In the genomic region with DNA sequence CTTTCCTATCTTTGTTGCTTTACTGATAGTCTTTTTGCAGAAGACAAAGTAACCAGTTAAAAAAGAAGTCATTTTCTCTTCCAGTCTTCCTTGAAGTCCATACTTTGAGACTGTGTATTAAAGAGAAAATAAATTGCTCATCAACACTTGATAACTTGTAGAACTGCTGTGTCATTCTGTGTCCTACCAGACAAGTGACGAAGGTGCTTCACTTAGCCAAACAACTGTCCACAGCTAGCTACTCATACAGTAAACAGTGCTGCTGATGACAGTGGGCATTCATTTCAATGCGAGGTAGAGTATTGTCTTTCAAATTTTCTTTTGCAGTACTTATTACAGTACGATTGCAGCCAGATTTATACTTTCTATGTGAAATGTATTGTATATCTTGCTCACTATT, we compare ENCODE assay signal across 17 cellular contexts. TPM values are rescaled to one million over a fixed set of nuclear protein-coding genes. Genes with fewer than 3 reads are reported as not detected.
DNase-seq lines count a peak whose midpoint lies in the region; ATAC-seq, FAIRE-seq and TF ChIP-seq lines count a peak whose summit lies in the region.
"Had no signal": no experiment of that assay in that cellular context is flagged by ENCODE, and none has a peak within 500 bp of the region (broad histone marks: within the 10 kb centered on the region; RNA-seq: fewer than 3 reads in every experiment).

No MANE protein-coding gene starts in this region.

- no peaks in the 10 kb centered on the region for H3K9me3 ChIP-seq in K562 (replicated peaks; ENCODE audit: control insufficient read depth, insufficient read depth, low read depth, low read length)
- no peaks in the 10 kb centered on the region for H3K9me3 ChIP-seq in gastrocnemius medialis
- H3K9me3 ChIP-seq in lower lobe of right lung = no peaks in the 10 kb centered on the region
- H3K9me3 ChIP-seq: A549, BE2C had no signal

- in situ Hi-C loops in K562 (cut with MboI) (no loop called here), gastrocnemius medialis (cut with MboI; ENCODE audit: low sequenced_read_pairs in 4 of 4) (no loop called here)

- DNase-seq in DMS53 (lab: John Stamatoyannopoulos, UW) (peak; percentile 83), DMS53 treated with DMSO at 0.1 percent for 48 hours (lab: John Stamatoyannopoulos, UW; ENCODE audit: unreplicated experiment) (peak; percentile 69), K562 (ENCODE audit: extremely low read depth in 1 of 4, low spot score in 3 of 4) (peak in 1 of 4 experiments; percentile 43), gastrocnemius medialis (peak in 1 of 2 donors; percentile 17), lower lobe of right lung (no peak)
- DNase-seq: BE2C; CD4-positive, alpha-beta memory T cell; DND-41; GDM1; HCEC 1CT; HFFc6 had no signal

- H3K79me2 ChIP-seq in K562 (ENCODE audit: control insufficient read depth, insufficient read depth, low read length) = no peaks in the 10 kb centered on the region

- no peak for TF ChIP-seq EP300 in K562 (IDR thresholded peaks at IDR 0.05; ENCODE audit: low read length)

- no peak overlapping the region for H3K9ac ChIP-seq in K562 (ENCODE audit: insufficient read depth in 1 of 2, low read depth in 2 of 2, low read length in 2 of 2)

- H3K36me3 ChIP-seq in K562 (ENCODE audit: control insufficient read depth, insufficient read depth, low read length) (no peaks in the 10 kb centered on the region), gastrocnemius medialis (no peaks in the 10 kb centered on the region), lower lobe of right lung (no peaks in the 10 kb centered on the region)
- H3K36me3 ChIP-seq: BE2C had no signal

- no peak overlapping the region for H3K27ac ChIP-seq in K562 (ENCODE audit: extremely low read depth, low read depth, low read length)
- H3K27ac ChIP-seq in gastrocnemius medialis = peak overlapping the region in 3 of 4 donors; percentile 18 to 61 (median 57)
- no peak overlapping the region for H3K27ac ChIP-seq in lower lobe of right lung
- H3K27ac ChIP-seq: A549, C4-2B had no signal

- peak overlapping the region; percentile 69 for H2AFZ ChIP-seq in K562 (ENCODE audit: low read depth, low read length)

- H3K9me1 ChIP-seq in K562 (ENCODE audit: control insufficient read depth, insufficient read depth, low read length) = no peaks in the 10 kb centered on the region

- POLR2A ChIA-PET in K562 (lab: Yijun Ruan, JAX) = no interaction called here

- FAIRE-seq in K562 (lab: Jason Lieb, UNC) = peak; percentile 76
- FAIRE-seq: A549, GM12892, HTR-8/SVneo had no signal

- no peak for TF ChIP-seq CTCF in K562 (IDR thresholded peaks at IDR 0.05 in 2 of 3, conservative IDR thresholded peaks at IDR 0.05 in 1 of 3; ENCODE audit: insufficient read depth in 2 of 3, low read depth in 1 of 3, low read length in 3 of 3)
- no peak for TF ChIP-seq CTCF in gastrocnemius medialis (IDR thresholded peaks at IDR 0.05 in 4 of 5, conservative IDR thresholded peaks at IDR 0.05 in 1 of 5)
- TF ChIP-seq CTCF in lower lobe of right lung (IDR thresholded peaks at IDR 0.05) = no peak

- TF ChIP-seq POLR2A in K562 (conservative IDR thresholded peaks at IDR 0.05) (no peak), gastrocnemius medialis (IDR thresholded peaks at IDR 0.05) (no peak)

- H3K4me3 ChIP-seq in K562 (no peak overlapping the region), gastrocnemius medialis (no peak overlapping the region), lower lobe of right lung (no peak overlapping the region)
- H3K4me3 ChIP-seq: A549 had no signal

- intact Hi-C loops in K562 (cut with micrococcal nuclease) (loop anchor here (5.0 to 10.0 kb wide), 5 partner anchors 119 to 606 kb away; no protein-coding TSS in a partner anchor), gastrocnemius medialis (cut with DNase I; ENCODE audit: low total_unique reads) (loop anchor here (10.0 kb wide), 1 partner anchor 456 kb away; no protein-coding TSS in a partner anchor), lower lobe of right lung (cut with DNase I) (no loop called here)

- no peaks in the 10 kb centered on the region for H4K20me1 ChIP-seq in K562 (replicated peaks; ENCODE audit: control insufficient read depth, insufficient read depth, low read length)

- peaks cover 0 to 8% of the 10 kb centered on the region in 2 experiments; a peak in 3 of 5 replicates for H3K4me1 ChIP-seq in K562 (replicated peaks in 1 of 2; ENCODE audit: control insufficient read depth in 2 of 2, insufficient read depth in 2 of 2, low read length in 2 of 2)
- peaks cover 0 to 5% of the 10 kb centered on the region in 2 donors for H3K4me1 ChIP-seq in gastrocnemius medialis
- H3K4me1 ChIP-seq in lower lobe of right lung = no peaks in the 10 kb centered on the region
- H3K4me1 ChIP-seq: A549, BE2C had no signal

- H3K27me3 ChIP-seq in K562 (ENCODE audit: control insufficient read depth in 2 of 2, insufficient read depth in 2 of 2, low read length in 2 of 2) (no peaks in the 10 kb centered on the region), gastrocnemius medialis (no peaks in the 10 kb centered on the region), lower lobe of right lung (ENCODE audit: low read depth) (no peaks in the 10 kb centered on the region)
- H3K27me3 ChIP-seq: BE2C had no signal

- no TSS peak for BruUV-seq in K562 (replicated peaks; lab: Mats Ljungman, UMichigan)

- 23% methylated on average over 3 of the region's 3 CpGs for WGBS in K562 (ENCODE audit: insufficient coverage, low coverage, missing lambda C conversion rate)

- CTCF ChIA-PET in K562 (lab: Yijun Ruan, JAX; ENCODE audit: low intra/inter-chr PET ratio) = no interaction called here

- H3K4me2 ChIP-seq in K562 (ENCODE audit: insufficient read depth, low read length) = no peak overlapping the region
- H3K4me2 ChIP-seq: A549 had no signal

- no peak for TF ChIP-seq RAD21 in K562 (CRISPR knock-in tag; conservative IDR thresholded peaks at IDR 0.05 in 1 of 2, IDR thresholded peaks at IDR 0.05 in 1 of 2)

- ATAC-seq in K562 (peak; percentile 61), gastrocnemius medialis (peak; percentile 94), HG03175 (IDR thresholded peaks at IDR 0.05; ENCODE audit: unreplicated experiment) (no peak), lower lobe of right lung (no peak)
- ATAC-seq: A549 had no signal

TF ChIP-seq in K562, 482 proteins besides CTCF, POLR2A, EP300 and RAD21 (continues in another document):
- TF ChIP-seq C11orf30 (IDR thresholded peaks at IDR 0.05; ENCODE audit: low read depth) (peak; percentile 75), MTA3 (IDR thresholded peaks at IDR 0.05; ENCODE audit: borderline replicate concordance) (no peak), POLR2H (tag; IDR thresholded peaks at IDR 0.05; ENCODE audit: low read depth) (0 out of 2 replicates have a peak, but pooled peaks have one; percentile 4), ZNF316 (IDR thresholded peaks at IDR 0.05) (peak; percentile 79), MAFK (IDR thresholded peaks at IDR 0.05; ENCODE audit: low read length) (peak; percentile 73)

RNA-seq across cellular contexts. Expression of a gene that starts 11.5 kb away (rescaled TPM):
- 0.07 and 0.42 TPM in 2 replicates for total RNA-seq in K562 (2011; cell fraction: chromatin; rRNA removed; ENCODE audit: low replicate concordance)
- 0.13 TPM in 1 of 2 replicates, not detected in the other for total RNA-seq in K562 (2011; cell fraction: nucleolus; rRNA removed)
- 0.22 TPM in 1 of 2 replicates, not detected in the other for total RNA-seq in K562 (2011; cell fraction: nucleoplasm; rRNA removed)
- total RNA-seq in K562 (2014; rRNA removed) (0.20 and 0.27 TPM in 2 replicates), K562 (2014; rRNA removed; fragmentation: Illumina TruSeq; extraction: Trizol) (0.48 and 0.51 TPM in 2 replicates), K562 (2015; rRNA removed; fragmentation: Illumina TruSeq; extraction: Trizol) (0.23 and 0.43 TPM in 2 replicates), K562 (2021) (0.40 and 0.58 TPM in 2 replicates), gastrocnemius medialis (1 to 10 TPM in 1 of 4 donors, under 1 TPM in 2, not detected in 1; 0.27 to 2.0 (median 0.85) TPM), lower lobe of right lung (0.35 TPM)
- polyA plus RNA-seq in K562 (2011; rRNA removed) (0.03 and 0.09 TPM in 2 replicates), K562 (2014; fragmentation: Illumina TruSeq; extraction: Trizol) (0.29 and 0.62 TPM in 2 replicates), K562 (2014; fragmentation: Nextera tagmentation; extraction: Ambion mirVana) (under 1 TPM; 0.07 to 0.17 TPM), K562 (2014; rRNA removed) (0.07 and 0.15 TPM in 2 replicates)
- polyA plus RNA-seq in K562 (2011; cell fraction: cytosol; rRNA removed) = 0.03 TPM in 1 of 2 replicates, not detected in the other
- 0.07 and 0.20 TPM in 2 replicates for polyA plus RNA-seq in K562 (2011; cell fraction: nucleus; rRNA removed)
- 0.22 and 0.47 TPM in 2 replicates for polyA plus RNA-seq in K562 (2012)
- polyA minus RNA-seq in K562 (2011; rRNA and poly(A)+ RNA removed) = 0.04 and 0.21 TPM in 2 replicates
- polyA minus RNA-seq in K562 (2011; cell fraction: cytosol; rRNA and poly(A)+ RNA removed) = 0.19 and 0.46 TPM in 2 replicates
- polyA minus RNA-seq in K562 (2011; cell fraction: nucleus; rRNA and poly(A)+ RNA removed) = 0.13 and 0.56 TPM in 2 replicates
- total RNA-seq: HFFc6 had no signal
- polyA plus RNA-seq: A549, AG04450 had no signal

Comparison
In these comparisons a context has a peak if more than half of its experiments do, and no peak if none do; other contexts are left out.
1. ATAC-seq: peak in K562 (single experiment) and gastrocnemius medialis (2 of 2); none in HG03175 (single experiment) and lower lobe of right lung (0 of 2).
2. H3K27ac ChIP-seq: peak in gastrocnemius medialis (3 of 4); none in K562 (single experiment) and lower lobe of right lung (single experiment).